8 cellular contexts compared by ENCODE assay signal in genomic region chr3:190862209-190863118, GRCh38. TPM values are rescaled to one million over a fixed set of nuclear protein-coding genes. Genes with fewer than 3 reads are reported as not detected.
DNase-seq lines count a peak whose midpoint lies in the region; ATAC-seq, FAIRE-seq and TF ChIP-seq lines count a peak whose summit lies in the region.

A gene with protein sequence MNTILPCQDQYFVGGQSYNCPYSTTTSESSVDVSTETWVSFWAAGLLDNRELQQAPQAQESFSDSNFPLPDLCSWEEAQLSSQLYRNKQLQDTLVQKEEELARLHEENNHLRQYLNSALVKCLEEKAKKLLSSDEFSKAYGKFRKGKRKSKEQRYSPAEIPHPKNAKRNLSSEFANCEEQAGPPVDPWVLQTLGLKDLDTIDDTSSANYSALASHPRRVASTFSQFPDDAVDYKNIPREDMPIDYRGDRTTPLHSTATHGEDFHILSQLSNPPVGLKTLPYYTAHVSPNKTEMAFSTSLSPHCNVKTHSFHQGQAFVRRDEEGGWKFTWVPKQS (minus strand): TSS chr3:190862694. CDS start chr3:190862615, 79 bp downstream.

- no peak within 1 kb of the TSS for H3K27ac Mint-ChIP-seq in activated T-helper 2 cell treated with anti-CD3 and anti-CD28 coated beads, Interferon-gamma antibody, Interleukin-2, Interleukin-4, amounts not matched to agents 10 μg/mL and 5 μg/mL and 100 μg/mL, durations not matched to agents 14 hours and 24 hours and 36 hours
- H3K27ac Mint-ChIP-seq in nephron: peak within 1 kb of the TSS in 2 of 3 experiments; percentile 48 to 49

- intact Hi-C loops in activated T-helper 2 cell treated with anti-CD3 and anti-CD28 coated beads, Interferon-gamma antibody, Interleukin-2, Interleukin-4, amounts not matched to agents 10 μg/mL and 5 μg/mL and 100 μg/mL, durations not matched to agents 14 hours and 24 hours and 36 hours (cut with micrococcal nuclease): no loop called here
- intact Hi-C loops in thyroid gland (cut with DNase I): no loop called here

- H3K27me3 Mint-ChIP-seq in activated T-helper 2 cell treated with anti-CD3 and anti-CD28 coated beads, Interferon-gamma antibody, Interleukin-2, Interleukin-4, amounts not matched to agents 10 μg/mL and 5 μg/mL and 100 μg/mL, durations not matched to agents 14 hours and 24 hours and 36 hours (ENCODE audit: low read depth): peaks cover 52% of the 10 kb centered on the region
- H3K27me3 Mint-ChIP-seq in nephron (ENCODE audit: low read depth): peaks cover 48% of the 10 kb centered on the region

- no peaks in the 10 kb centered on the region for H3K9me3 Mint-ChIP-seq in activated T-helper 2 cell treated with anti-CD3 and anti-CD28 coated beads, Interferon-gamma antibody, Interleukin-2, Interleukin-4, amounts not matched to agents 10 μg/mL and 5 μg/mL and 100 μg/mL, durations not matched to agents 14 hours and 24 hours and 36 hours
- no peaks in the 10 kb centered on the region for H3K9me3 Mint-ChIP-seq in nephron

- no peaks in the 10 kb centered on the region for H3K9me3 ChIP-seq in thyroid gland

- peak within 1 kb of the TSS; percentile 57 for H3K4me3 Mint-ChIP-seq in activated T-helper 2 cell treated with anti-CD3 and anti-CD28 coated beads, Interferon-gamma antibody, Interleukin-2, Interleukin-4, amounts not matched to agents 10 μg/mL and 5 μg/mL and 100 μg/mL, durations not matched to agents 14 hours and 24 hours and 36 hours (ENCODE audit: low read depth)
- H3K4me3 Mint-ChIP-seq in nephron: peak within 1 kb of the TSS; percentile 83 to 91 (median 88)

- H3K27ac ChIP-seq in thyroid gland: no peak within 1 kb of the TSS

- peak; percentile 57 for ATAC-seq in HG02610 (IDR thresholded peaks at IDR 0.05; ENCODE audit: unreplicated experiment)

- no peaks in the 10 kb centered on the region for H3K27me3 ChIP-seq in thyroid gland

- no peaks in the 10 kb centered on the region for H3K36me3 Mint-ChIP-seq in activated T-helper 2 cell treated with anti-CD3 and anti-CD28 coated beads, Interferon-gamma antibody, Interleukin-2, Interleukin-4, amounts not matched to agents 10 μg/mL and 5 μg/mL and 100 μg/mL, durations not matched to agents 14 hours and 24 hours and 36 hours (ENCODE audit: low read depth)
- H3K36me3 Mint-ChIP-seq in nephron (ENCODE audit: low read depth): no peaks in the 10 kb centered on the region

- H3K36me3 ChIP-seq in thyroid gland: no peaks in the 10 kb centered on the region

- FAIRE-seq in frontal cortex (lab: Jason Lieb, UNC): no peak

- TF ChIP-seq CTCF in nephron (IDR thresholded peaks at IDR 0.05; ENCODE audit: unreplicated experiment in 3 of 3) (no peak), thyroid gland (IDR thresholded peaks at IDR 0.05) (no peak)

- H3K4me1 ChIP-seq in thyroid gland: no peaks in the 10 kb centered on the region

- DNase-seq in NCI-H524 (lab: John Stamatoyannopoulos, UW): peak; percentile 79 to 83
- no peak for DNase-seq in NCI-H524 treated with DMSO at 0.1 percent for 48 hours (lab: John Stamatoyannopoulos, UW)
- peak; percentile 70 for DNase-seq in NCI-H345 treated with DMSO at 0.1 percent for 48 hours (lab: John Stamatoyannopoulos, UW; ENCODE audit: unreplicated experiment)
- peak; percentile 50 for DNase-seq in activated T-helper 2 cell treated with anti-CD3 and anti-CD28 coated beads, Interferon-gamma antibody, Interleukin-2, Interleukin-4, amounts not matched to agents 10 μg/mL and 5 μg/mL and 100 μg/mL, durations not matched to agents 14 hours and 24 hours and 36 hours (ENCODE audit: low spot score)
- DNase-seq in frontal cortex (ENCODE audit: low spot score in 2 of 2): peak; percentile 24 to 44
- peak; percentile 71 to 82 for DNase-seq in thyroid gland

- H3K4me3 ChIP-seq in thyroid gland (replicated peaks in 1 of 3): peak within 1 kb of the TSS; percentile 43 to 67 (median 44)

- peak in 1 of 2 donors; percentile 73 for TF ChIP-seq POLR2A in thyroid gland (IDR thresholded peaks at IDR 0.05)

- WGBS in thyroid gland, 2 donors: 4 to 8% methylated on average over 23 to 57 of the region's 58 CpGs

- H3K4me1 Mint-ChIP-seq in activated T-helper 2 cell treated with anti-CD3 and anti-CD28 coated beads, Interferon-gamma antibody, Interleukin-2, Interleukin-4, amounts not matched to agents 10 μg/mL and 5 μg/mL and 100 μg/mL, durations not matched to agents 14 hours and 24 hours and 36 hours (ENCODE audit: low read depth): peaks cover 5% of the 10 kb centered on the region
- H3K4me1 Mint-ChIP-seq in nephron: peaks cover 5% of the 10 kb centered on the region

RNA-seq across cellular contexts. Expression of the gene that starts here (rescaled TPM):
- total RNA-seq in activated T-helper 2 cell treated with anti-CD3 and anti-CD28 coated beads, Interferon-gamma antibody, Interleukin-2, Interleukin-4, amounts not matched to agents 10 μg/mL and 5 μg/mL and 100 μg/mL, durations not matched to agents 14 hours and 24 hours and 36 hours: not detected in 2 replicates
- total RNA-seq in frontal cortex: 0.41 TPM
- total RNA-seq in thyroid gland: not detected

Comparison
In these comparisons a context has a peak if more than half of its experiments do, and no peak if none do; other contexts are left out.
1. Peak in DNase-seq in activated T-helper 2 cell treated with anti-CD3 and anti-CD28 coated beads, Interferon-gamma antibody, Interleukin-2, Interleukin-4, amounts not matched to agents 10 μg/mL and 5 μg/mL and 100 μg/mL, durations not matched to agents 14 hours and 24 hours and 36 hours; RNA of the gene not detected or under 1 TPM.
2. Peak in DNase-seq in frontal cortex; RNA of the gene not detected or under 1 TPM.
3. Peak in DNase-seq and H3K4me3 ChIP-seq in thyroid gland; RNA of the gene not detected or under 1 TPM.